In genomic region chr18:8005870-8006269, GRCh38 we compare ENCODE assay signal across 17 cellular contexts.
A peak's percentile ranks its signal among the peaks of the same experiment; 100 is the strongest.
DNase-seq lines count a peak whose midpoint lies in the region; ATAC-seq, FAIRE-seq and TF ChIP-seq lines count a peak whose summit lies in the region.
"Had no signal": no experiment of that assay in that cellular context is flagged by ENCODE, and none has a peak within 500 bp of the region (broad histone marks: within the 10 kb centered on the region; RNA-seq: fewer than 3 reads in every experiment).

No MANE protein-coding gene starts in this region.

- no peaks in the 10 kb centered on the region for H3K27me3 ChIP-seq in mesenchymal stem cell (ENCODE audit: control insufficient read depth in 1 of 2, insufficient read depth in 1 of 2, low read length in 2 of 2)

- no peaks in the 10 kb centered on the region for H3K4me1 Mint-ChIP-seq in T-helper 17 cell
- H3K4me1 Mint-ChIP-seq in HFFc6 (ENCODE audit: low read depth): no peaks in the 10 kb centered on the region; the same call in 1 of the 2 replicates

- no peak overlapping the region for H3K9ac ChIP-seq in mesenchymal stem cell (ENCODE audit: low read length)
- H3K9ac ChIP-seq: BLaER1 had no signal

- ATAC-seq in T-helper 17 cell (no peak), GM19452 (IDR thresholded peaks at IDR 0.05; ENCODE audit: unreplicated experiment) (no peak)
- ATAC-seq: GM12878, HepG2 had no signal

- H3K23ac ChIP-seq in mesenchymal stem cell (ENCODE audit: low read length in 2 of 2): no peak overlapping the region

- H3K27me3 Mint-ChIP-seq in T-helper 17 cell (no peaks in the 10 kb centered on the region), HFFc6 (ENCODE audit: insufficient read depth) (no peaks in the 10 kb centered on the region)

- no peak overlapping the region for H2AFZ ChIP-seq in mesenchymal stem cell (ENCODE audit: low read depth, low read length)

- no peak overlapping the region for H3K18ac ChIP-seq in mesenchymal stem cell (ENCODE audit: low read depth in 1 of 2, low read length in 2 of 2)

- H3K27ac Mint-ChIP-seq in T-helper 17 cell (peak overlapping the region; percentile 4), HFFc6 (no peak overlapping the region)

- peak; percentile 44 for FAIRE-seq in D721Med (lab: Jason Lieb, UNC)
- FAIRE-seq: GM12878, GM18507, H1, HepG2 had no signal

- H3K4me1 ChIP-seq in mesenchymal stem cell (ENCODE audit: control insufficient read depth, insufficient read depth, low read depth, low read length): no peaks in the 10 kb centered on the region
- H3K4me1 ChIP-seq: BLaER1, HAP-1 had no signal

- no peak overlapping the region for H2BK120ac ChIP-seq in mesenchymal stem cell (ENCODE audit: low read depth, low read length)

- peak overlapping the region; percentile 12 for H4K8ac ChIP-seq in mesenchymal stem cell (ENCODE audit: low read length)

- H4K91ac ChIP-seq in mesenchymal stem cell (ENCODE audit: low read length): no peak overlapping the region

- 88% methylated on average over 4 of the region's 5 CpGs for WGBS in mesenchymal stem cell

- no peak overlapping the region for H3K4me3 Mint-ChIP-seq in T-helper 17 cell
- no peak overlapping the region for H3K4me3 Mint-ChIP-seq in HFFc6

- no peak overlapping the region for H3K4me3 ChIP-seq in mesenchymal stem cell (ENCODE audit: insufficient read depth in 1 of 2, low read depth in 1 of 2, low read length in 2 of 2)
- H3K4me3 ChIP-seq: BLaER1, GM12878, HAP-1 had no signal

- no peaks in the 10 kb centered on the region for H3K9me3 Mint-ChIP-seq in HFFc6

- peaks cover 37% of the 10 kb centered on the region for H3K79me1 ChIP-seq in mesenchymal stem cell (replicated peaks; ENCODE audit: low read length, poor library complexity, severe bottlenecking)

- H2AK5ac ChIP-seq in mesenchymal stem cell (ENCODE audit: low read length, severe bottlenecking): no peak overlapping the region

- H2BK12ac ChIP-seq in mesenchymal stem cell (ENCODE audit: low read length in 2 of 2): no peak overlapping the region

- no peaks in the 10 kb centered on the region for H3K36me3 ChIP-seq in mesenchymal stem cell (ENCODE audit: control insufficient read depth in 1 of 2, insufficient read depth in 2 of 2, low read depth in 1 of 2, low read length in 2 of 2)
- H3K36me3 ChIP-seq: BLaER1, HAP-1 had no signal

- H3K4ac ChIP-seq in mesenchymal stem cell (ENCODE audit: low read depth in 1 of 2, low read length in 2 of 2): no peak overlapping the region

- no peak overlapping the region for H2BK15ac ChIP-seq in mesenchymal stem cell (ENCODE audit: low read depth, poor library complexity, severe bottlenecking)

- H3K9me3 ChIP-seq in T-helper 17 cell (ENCODE audit: control insufficient read depth, low read length, poor library complexity, severe bottlenecking): no peaks in the 10 kb centered on the region
- H3K9me3 ChIP-seq in mesenchymal stem cell (ENCODE audit: control insufficient read depth, low read length): no peaks in the 10 kb centered on the region
- H3K9me3 ChIP-seq: BLaER1, HAP-1 had no signal

- TF ChIP-seq CTCF in D721Med (IDR thresholded peaks at IDR 0.05; ENCODE audit: insufficient read depth, missing control alignments) (no peak), HFFc6 (IDR thresholded peaks at IDR 0.05) (no peak)

- H2BK5ac ChIP-seq in mesenchymal stem cell (ENCODE audit: low read depth, low read length, poor library complexity, severe bottlenecking): no peak overlapping the region

- H3K36me3 Mint-ChIP-seq in T-helper 17 cell (ENCODE audit: low read depth) (no peaks in the 10 kb centered on the region), HFFc6 (ENCODE audit: low read depth) (peaks cover 5% of the 10 kb centered on the region; the same call in 1 of the 2 replicates)

- DNase-seq in NCI-H146 (lab: John Stamatoyannopoulos, UW) (peak; percentile 36), NCI-H146 treated with DMSO at 0.1 percent for 48 hours (lab: John Stamatoyannopoulos, UW; ENCODE audit: unreplicated experiment) (no peak), D721Med (ENCODE audit: insufficient read length, low spot score) (no peak), T-helper 17 cell (no peak), mesenchymal stem cell (no peak), HFFc6 (no peak), cardiac septum (ENCODE audit: low spot score) (no peak)
- DNase-seq: DMS 273 treated with DMSO at 0.1 percent for 48 hours, DMS79 had no signal

- intact Hi-C loops in cardiac septum (cut with DNase I): no loop called here

- no peak overlapping the region for H3K27ac ChIP-seq in mesenchymal stem cell (ENCODE audit: low read length, poor library complexity, severe bottlenecking)
- H3K27ac ChIP-seq: 22Rv1, BLaER1 had no signal

- H3K4me2 ChIP-seq in mesenchymal stem cell (ENCODE audit: low read length, poor library complexity, severe bottlenecking): no peak overlapping the region
- H3K4me2 ChIP-seq: BLaER1 had no signal

- H3K14ac ChIP-seq in mesenchymal stem cell (ENCODE audit: low read length in 2 of 2): no peak overlapping the region
